ENCODE assay signal across 15 cellular contexts in the genomic region with DNA sequence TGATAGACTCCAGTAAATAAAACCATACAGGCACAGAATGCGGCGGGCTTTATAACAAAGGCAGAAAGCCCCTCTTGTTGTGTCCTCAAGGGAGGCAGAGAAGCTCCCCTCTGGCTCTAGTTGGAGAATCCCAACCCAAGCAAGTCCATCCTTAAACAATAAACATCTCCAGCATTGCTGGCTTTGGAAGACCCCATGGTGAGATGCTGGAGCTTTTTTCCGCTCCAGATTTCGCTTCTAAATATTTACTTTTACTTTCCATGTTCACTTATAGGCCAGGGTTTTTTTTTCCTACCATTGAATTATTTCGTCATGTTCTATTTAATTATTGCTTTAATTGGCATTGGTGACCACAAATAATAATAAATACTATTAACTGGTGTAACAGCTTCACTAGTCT.
A peak's percentile ranks its signal among the peaks of the same experiment; 100 is the strongest.
DNase-seq lines count a peak whose midpoint lies in the region; ATAC-seq and TF ChIP-seq lines count a peak whose summit lies in the region.
"Had no signal": no experiment of that assay in that cellular context is flagged by ENCODE, and none has a peak within 500 bp of the region (broad histone marks: within the 10 kb centered on the region; RNA-seq: fewer than 3 reads in every experiment).

No MANE protein-coding gene starts in this region.

- no peak for ATAC-seq in activated T-helper 17 cell treated with anti-CD3 and anti-CD28 coated beads, Interleukin-2, amount 50 U/mL, for 72 hours (replicated peaks)

- H3K4ac ChIP-seq in mesenchymal stem cell (ENCODE audit: low read depth in 1 of 2, low read length in 2 of 2), result peak overlapping the region; percentile 64

- peak overlapping the region in 1 of 2 experiments; percentile 92 for H3K18ac ChIP-seq in mesenchymal stem cell (ENCODE audit: low read depth in 1 of 2, low read length in 2 of 2)

- no peak overlapping the region for H2AFZ ChIP-seq in mesenchymal stem cell (ENCODE audit: low read depth, low read length)

- H3K4me1 ChIP-seq in mesenchymal stem cell (ENCODE audit: control insufficient read depth, insufficient read depth, low read depth, low read length), result peaks cover 28% of the 10 kb centered on the region
- peaks cover 25% of the 10 kb centered on the region for H3K4me1 ChIP-seq in stomach smooth muscle (ENCODE audit: control insufficient read depth, insufficient read depth, low read length)

- in situ Hi-C loops in brain microvascular endothelial cell (cut with HindIII; ENCODE audit: low pct_ligation_motif_present, low sequenced_read_pairs), result no loop called here
- in situ Hi-C loops in GM13977 (cut with MboI; ENCODE audit: low pct_unique_long_range_greater_than_20kb, low sequenced_read_pairs, unreplicated experiment), result no loop called here
- in situ Hi-C loops in GM13976 (cut with MboI; ENCODE audit: low sequenced_read_pairs, unreplicated experiment), result no loop called here

- H3K79me1 ChIP-seq in mesenchymal stem cell (replicated peaks; ENCODE audit: low read length, poor library complexity, severe bottlenecking), result peaks cover 8% of the 10 kb centered on the region

- peak overlapping the region; percentile 82 for H3K4me3 Mint-ChIP-seq in HFFc6
- no peak overlapping the region for H3K4me3 Mint-ChIP-seq in activated T-helper 17 cell treated with anti-CD3 and anti-CD28 coated beads, Interleukin-2, amount 50 U/mL, for 72 hours
- H3K4me3 Mint-ChIP-seq: CD4-positive, CD25-positive, alpha-beta regulatory T cell; immature natural killer cell had no signal

- peak overlapping the region; percentile 89 for H2BK120ac ChIP-seq in mesenchymal stem cell (ENCODE audit: low read depth, low read length)

- no peak overlapping the region for H2BK15ac ChIP-seq in mesenchymal stem cell (ENCODE audit: low read depth, poor library complexity, severe bottlenecking)

- H3K4me3 ChIP-seq in brain microvascular endothelial cell (ENCODE audit: low read depth, low read length) (no peak overlapping the region), mesenchymal stem cell (ENCODE audit: insufficient read depth in 1 of 2, low read depth in 1 of 2, low read length in 2 of 2) (no peak overlapping the region), stomach smooth muscle (ENCODE audit: low read length in 2 of 2) (peak overlapping the region in 1 of 2 donors; percentile 63)

- H2BK5ac ChIP-seq in mesenchymal stem cell (ENCODE audit: low read depth, low read length, poor library complexity, severe bottlenecking), result peak overlapping the region; percentile 92

- no peak overlapping the region for H4K91ac ChIP-seq in mesenchymal stem cell (ENCODE audit: low read length)

- peaks cover 42% of the 10 kb centered on the region for H3K36me3 Mint-ChIP-seq in HFFc6 (ENCODE audit: low read depth)
- H3K36me3 Mint-ChIP-seq in activated T-helper 17 cell treated with anti-CD3 and anti-CD28 coated beads, Interleukin-2, amount 50 U/mL, for 72 hours (ENCODE audit: low read depth), result peaks cover 80% of the 10 kb centered on the region

- no peaks in the 10 kb centered on the region for H3K9me3 Mint-ChIP-seq in HFFc6
- H3K9me3 Mint-ChIP-seq in activated T-helper 17 cell treated with anti-CD3 and anti-CD28 coated beads, Interleukin-2, amount 50 U/mL, for 72 hours, result no peaks in the 10 kb centered on the region
- H3K9me3 Mint-ChIP-seq: CD4-positive, CD25-positive, alpha-beta regulatory T cell; immature natural killer cell had no signal

- H3K9ac ChIP-seq in mesenchymal stem cell (ENCODE audit: low read length) (peak overlapping the region; percentile 83), stomach smooth muscle (ENCODE audit: low read length in 2 of 2) (no peak overlapping the region)

- H4K8ac ChIP-seq in mesenchymal stem cell (ENCODE audit: low read length), result peak overlapping the region; percentile 72

- peaks cover 1% of the 10 kb centered on the region for H3K27me3 Mint-ChIP-seq in HFFc6 (ENCODE audit: insufficient read depth)
- H3K27me3 Mint-ChIP-seq in activated T-helper 17 cell treated with anti-CD3 and anti-CD28 coated beads, Interleukin-2, amount 50 U/mL, for 72 hours, result no peaks in the 10 kb centered on the region
- H3K27me3 Mint-ChIP-seq: CD4-positive, CD25-positive, alpha-beta regulatory T cell had no signal

- H3K4me2 ChIP-seq in mesenchymal stem cell (ENCODE audit: low read length, poor library complexity, severe bottlenecking), result no peak overlapping the region

- no peak for TF ChIP-seq CTCF in HFFc6 (IDR thresholded peaks at IDR 0.05)
- no peak for TF ChIP-seq CTCF in brain microvascular endothelial cell (IDR thresholded peaks at IDR 0.05; ENCODE audit: low read depth, low read length, missing control alignments)
- no peak for TF ChIP-seq CTCF in GM13977 (IDR thresholded peaks at IDR 0.05; ENCODE audit: extremely low read depth, insufficient read depth, missing control alignments)
- TF ChIP-seq CTCF in GM13976 (IDR thresholded peaks at IDR 0.05; ENCODE audit: borderline replicate concordance, control extremely low read depth, extremely low read depth, insufficient read depth, missing control alignments), result no peak

- H3K14ac ChIP-seq in mesenchymal stem cell (ENCODE audit: low read length in 2 of 2), result no peak overlapping the region

- H3K36me3 ChIP-seq in brain microvascular endothelial cell (replicated peaks) (no peaks in the 10 kb centered on the region), mesenchymal stem cell (ENCODE audit: control insufficient read depth in 1 of 2, insufficient read depth in 2 of 2, low read depth in 1 of 2, low read length in 2 of 2) (peaks cover 9 to 26% of the 10 kb centered on the region in 2 experiments), stomach smooth muscle (ENCODE audit: control insufficient read depth in 2 of 2, insufficient read depth in 2 of 2, low read length in 2 of 2) (no peaks in the 10 kb centered on the region)

- H3K4me1 Mint-ChIP-seq in HFFc6 (ENCODE audit: low read depth), result peaks cover 92% of the 10 kb centered on the region
- H3K4me1 Mint-ChIP-seq in activated T-helper 17 cell treated with anti-CD3 and anti-CD28 coated beads, Interleukin-2, amount 50 U/mL, for 72 hours, result peaks cover 17% of the 10 kb centered on the region
- H3K4me1 Mint-ChIP-seq: CD4-positive, CD25-positive, alpha-beta regulatory T cell; immature natural killer cell had no signal

- peak overlapping the region; percentile 98 for H2AK5ac ChIP-seq in mesenchymal stem cell (ENCODE audit: low read length, severe bottlenecking)

- H3K23ac ChIP-seq in mesenchymal stem cell (ENCODE audit: low read length in 2 of 2), result no peak overlapping the region

- DNase-seq in HFFc6 (no peak), brain microvascular endothelial cell (no peak), mesenchymal stem cell (no peak), GM13977 (ENCODE audit: low spot score) (no peak), GM13976 (ENCODE audit: low spot score) (no peak), NCI-H524 (lab: John Stamatoyannopoulos, UW) (no peak)
- DNase-seq: activated CD4-positive, alpha-beta T cell treated with anti-CD3 and anti-CD28 coated beads, Interleukin-2, amount 50 U/mL, for 1 hour; cerebellar nuclear complex; immature natural killer cell; nucleus accumbens; OCI-M1; stimulated activated CD4-positive, alpha-beta T cell treated with anti-CD3 and anti-CD28 coated beads, Interleukin-2, amount 100 ng/mL, for 24 hours had no signal

- no peaks in the 10 kb centered on the region for H3K9me3 ChIP-seq in mesenchymal stem cell (ENCODE audit: control insufficient read depth, low read length)
- H3K9me3 ChIP-seq in stomach smooth muscle (ENCODE audit: control insufficient read depth in 2 of 2, low read length in 2 of 2), result no peaks in the 10 kb centered on the region

- H2BK12ac ChIP-seq in mesenchymal stem cell (ENCODE audit: low read length in 2 of 2), result peak overlapping the region in 1 of 2 experiments; percentile 38

- 80% methylated on average over 4 of the region's 5 CpGs for WGBS in mesenchymal stem cell

- H3K27ac Mint-ChIP-seq in HFFc6, result peak overlapping the region; percentile 95
- H3K27ac Mint-ChIP-seq in activated T-helper 17 cell treated with anti-CD3 and anti-CD28 coated beads, Interleukin-2, amount 50 U/mL, for 72 hours, result no peak overlapping the region
- H3K27ac Mint-ChIP-seq: CD4-positive, CD25-positive, alpha-beta regulatory T cell; immature natural killer cell had no signal

- peak overlapping the region; percentile 100 for H3K27ac ChIP-seq in brain microvascular endothelial cell
- peak overlapping the region; percentile 96 for H3K27ac ChIP-seq in mesenchymal stem cell (ENCODE audit: low read length, poor library complexity, severe bottlenecking)
- H3K27ac ChIP-seq in stomach smooth muscle (ENCODE audit: low read length), result peak overlapping the region; percentile 62

- no peaks in the 10 kb centered on the region for H3K27me3 ChIP-seq in brain microvascular endothelial cell (replicated peaks)
- H3K27me3 ChIP-seq in mesenchymal stem cell (ENCODE audit: control insufficient read depth in 1 of 2, insufficient read depth in 1 of 2, low read length in 2 of 2), result no peaks in the 10 kb centered on the region
- H3K27me3 ChIP-seq in stomach smooth muscle (ENCODE audit: control insufficient read depth in 1 of 2, insufficient read depth in 2 of 2, low read length in 2 of 2), result no peaks in the 10 kb centered on the region
